In genomic region chr20:21234324-21234723, GRCh38 we compare ENCODE assay signal across 17 cellular contexts.
"Had no signal": no experiment of that assay in that cellular context is flagged by ENCODE, and none has a peak within 500 bp of the region (broad histone marks: within the 10 kb centered on the region; RNA-seq: fewer than 3 reads in every experiment).

No MANE protein-coding gene starts in this region.

- H3K27me3 Mint-ChIP-seq: activated naive CD8-positive, alpha-beta T cell; stimulated activated memory B cell treated with anti-CD40 and anti-IgM and Interleukin-4, amounts not matched to agents 10 μg/mL and 1 μg/mL and 100 μg/mL, for 72 hours had no signal

- H3K36me3 ChIP-seq: cardiac muscle cell had no signal

- H3K9me3 Mint-ChIP-seq: activated T-cell treated with anti-CD3 and anti-CD28 coated beads, Interleukin-2, amount 50 U/mL, for 72 hours; endodermal cell; nephron progenitor cell; stimulated activated memory B cell treated with anti-CD40 and anti-IgM and Interleukin-4, amounts not matched to agents 10 μg/mL and 1 μg/mL and 100 μg/mL, for 72 hours had no signal

- H3K27ac Mint-ChIP-seq: activated naive CD8-positive, alpha-beta T cell; activated T-cell treated with anti-CD3 and anti-CD28 coated beads, Interleukin-2, amount 50 U/mL, for 72 hours; endodermal cell; nephron progenitor cell; stimulated activated memory B cell treated with anti-CD40 and anti-IgM and Interleukin-4, amounts not matched to agents 10 μg/mL and 1 μg/mL and 100 μg/mL, for 72 hours had no signal

- H3K4me3 ChIP-seq: cardiac muscle cell, hepatocyte, psoas muscle, smooth muscle cell had no signal

- H3K27me3 ChIP-seq: cardiac muscle cell, hepatocyte had no signal

- H3K27ac ChIP-seq: cardiac muscle cell, epithelial cell of prostate, hepatocyte, psoas muscle had no signal

- DNase-seq: activated CD4-positive, CD25-positive, alpha-beta regulatory T cell treated with anti-CD3 and anti-CD28 coated beads, Interleukin-2, amount 50 U/mL, for 72 hours; activated CD8-positive, alpha-beta memory T cell treated with anti-CD3 and anti-CD28 coated beads for 24 hours; activated CD8-positive, alpha-beta memory T cell treated with anti-CD3 and anti-CD28 coated beads, Interleukin-2, amount 50 U/mL, for 48 hours; activated gamma-delta T cell treated with Interleukin-2 at 50 U/mL for 16 hours; activated T-cell treated with anti-CD3 and anti-CD28 coated beads, Interleukin-2, amount 50 U/mL, for 72 hours; endodermal cell; foreskin fibroblast; nephron progenitor cell; psoas muscle; stimulated activated CD4-positive, alpha-beta T cell treated with anti-CD3 and anti-CD28 coated beads, Interleukin-4, amount 100 ng/mL, for 24 hours; T1000 had no signal

- H2AFZ ChIP-seq: hepatocyte had no signal

- H3K4me1 ChIP-seq: psoas muscle had no signal

- H3K9me3 ChIP-seq: psoas muscle had no signal

- H3K4me3 Mint-ChIP-seq: activated naive CD8-positive, alpha-beta T cell; activated T-cell treated with anti-CD3 and anti-CD28 coated beads, Interleukin-2, amount 50 U/mL, for 72 hours; endodermal cell; nephron progenitor cell; stimulated activated memory B cell treated with anti-CD40 and anti-IgM and Interleukin-4, amounts not matched to agents 10 μg/mL and 1 μg/mL and 100 μg/mL, for 72 hours had no signal
